In the genomic region with DNA sequence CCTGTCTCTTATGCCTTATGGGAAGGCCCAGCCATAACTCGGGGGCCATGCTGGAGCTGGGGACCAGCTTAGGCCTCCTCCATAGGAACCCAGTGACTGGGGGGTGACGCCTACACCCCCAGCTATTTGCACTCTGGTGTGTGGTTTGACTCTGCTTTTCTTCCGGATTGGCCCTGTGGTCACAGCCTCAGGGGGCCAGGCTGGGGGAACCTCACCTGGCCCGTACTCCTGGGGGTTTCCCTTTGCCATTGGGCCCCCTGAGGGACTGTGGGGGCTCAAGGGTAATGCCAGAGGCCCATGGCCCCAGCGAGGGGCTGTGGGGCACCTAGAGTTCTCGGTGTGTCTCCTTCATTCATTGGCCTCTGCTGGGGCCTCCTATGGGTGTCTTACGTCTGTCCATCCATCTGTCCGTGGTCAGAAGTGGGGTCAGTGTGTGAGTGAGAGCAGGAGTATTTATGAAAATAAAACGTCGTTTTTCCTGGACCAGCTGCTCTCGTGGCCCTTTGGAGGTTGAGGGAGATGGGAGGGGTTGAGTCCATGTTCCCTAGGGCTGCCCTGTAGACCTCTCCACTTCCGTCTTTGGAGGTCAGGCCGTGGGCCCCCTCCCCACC, we compare ENCODE assay signal across 9 cellular contexts. TPM values are rescaled to one million over a fixed set of nuclear protein-coding genes. Genes with fewer than 3 reads are reported as not detected.
DNase-seq lines count a peak whose midpoint lies in the region; ATAC-seq and TF ChIP-seq lines count a peak whose summit lies in the region.
"Had no signal": no experiment of that assay in that cellular context is flagged by ENCODE, and none has a peak within 500 bp of the region (broad histone marks: within the 10 kb centered on the region; RNA-seq: fewer than 3 reads in every experiment).

No MANE protein-coding gene starts in this region.

- in situ Hi-C loops in GM13976 (cut with MboI; ENCODE audit: low sequenced_read_pairs, unreplicated experiment) = no loop called here
- in situ Hi-C loops in brain microvascular endothelial cell (cut with HindIII; ENCODE audit: low pct_ligation_motif_present, low sequenced_read_pairs) = no loop called here

- no peak overlapping the region for H2AFZ ChIP-seq in osteoblast (ENCODE audit: low read length)

- no peaks in the 10 kb centered on the region for H3K27me3 ChIP-seq in HUES6 (ENCODE audit: control insufficient read depth, insufficient read depth, low read length)
- H3K27me3 ChIP-seq in brain microvascular endothelial cell (replicated peaks) = no peaks in the 10 kb centered on the region
- H3K27me3 ChIP-seq in osteoblast (ENCODE audit: insufficient read depth, low read length) = no peaks in the 10 kb centered on the region

- ATAC-seq in GM21423 (IDR thresholded peaks at IDR 0.05; ENCODE audit: unreplicated experiment) = peak; percentile 55

- TF ChIP-seq CTCF in GM13976 (IDR thresholded peaks at IDR 0.05; ENCODE audit: borderline replicate concordance, control extremely low read depth, extremely low read depth, insufficient read depth, missing control alignments) = no peak
- no peak for TF ChIP-seq CTCF in brain microvascular endothelial cell (IDR thresholded peaks at IDR 0.05; ENCODE audit: low read depth, low read length, missing control alignments)
- TF ChIP-seq CTCF in osteoblast (IDR thresholded peaks at IDR 0.05; ENCODE audit: extremely low read depth, low read depth, low read length) = no peak

- H3K9ac ChIP-seq in HUES6 (ENCODE audit: low read length) = peak overlapping the region; percentile 37

- H3K4me2 ChIP-seq in osteoblast (ENCODE audit: insufficient read depth, low read length) = peak overlapping the region; percentile 61

- H3K79me2 ChIP-seq in osteoblast (ENCODE audit: insufficient read depth, low read length) = no peaks in the 10 kb centered on the region

- H3K9me3 ChIP-seq in HUES6 (ENCODE audit: control insufficient read depth, insufficient read depth, low read depth, low read length) = no peaks in the 10 kb centered on the region
- H3K9me3 ChIP-seq in osteoblast (ENCODE audit: low read depth, low read length) = no peaks in the 10 kb centered on the region

- H3K4me1 ChIP-seq in HUES6 (ENCODE audit: control insufficient read depth, insufficient read depth, low read length) = peaks cover 34% of the 10 kb centered on the region
- peaks cover 24% of the 10 kb centered on the region for H3K4me1 ChIP-seq in osteoblast (ENCODE audit: insufficient read depth, low read length)

- DNase-seq in GM13976 (ENCODE audit: low spot score) = peak; percentile 93
- DNase-seq in brain microvascular endothelial cell = no peak
- DNase-seq in osteoblast (ENCODE audit: insufficient read length, low spot score, missing footprints) = no peak
- DNase-seq in putamen (ENCODE audit: low spot score) = no peak
- no peak for DNase-seq in NCI-H2081 (lab: John Stamatoyannopoulos, UW)
- DNase-seq in NCI-H774 (lab: John Stamatoyannopoulos, UW) = no peak

- peaks cover 35% of the 10 kb centered on the region for H3K36me3 ChIP-seq in HUES6 (ENCODE audit: control insufficient read depth, insufficient read depth, low read length)
- no peaks in the 10 kb centered on the region for H3K36me3 ChIP-seq in brain microvascular endothelial cell (replicated peaks)
- H3K36me3 ChIP-seq in osteoblast (ENCODE audit: insufficient read depth, low read length) = peaks cover 14% of the 10 kb centered on the region

- no peaks in the 10 kb centered on the region for H4K20me1 ChIP-seq in osteoblast (ENCODE audit: insufficient read depth, low read length)

- H3K4me3 ChIP-seq in HUES6 (ENCODE audit: low read depth, low read length) = no peak overlapping the region
- H3K4me3 ChIP-seq in brain microvascular endothelial cell (ENCODE audit: low read depth, low read length) = no peak overlapping the region
- no peak overlapping the region for H3K4me3 ChIP-seq in osteoblast (ENCODE audit: insufficient read depth, low read length)

- peak overlapping the region; percentile 77; the same call in 1 of the 2 replicates for H3K27ac ChIP-seq in HUES6 (ENCODE audit: low read depth, low read length)
- H3K27ac ChIP-seq in brain microvascular endothelial cell = peak overlapping the region; percentile 66
- H3K27ac ChIP-seq in osteoblast (ENCODE audit: low read depth, low read length) = peak overlapping the region; percentile 74

RNA-seq across cellular contexts. Expression of a gene that starts 6.3 kb away (rescaled TPM):
- total RNA-seq in osteoblast = 4.1 and 4.7 TPM in 2 replicates
- total RNA-seq: myocyte had no signal

RNA-seq across cellular contexts. Expression of a gene that starts 24.6 kb away (rescaled TPM):
- total RNA-seq in osteoblast = 36.2 and 38.6 TPM in 2 replicates

RNA-seq across cellular contexts. Expression of a gene that starts 25.3 kb away (rescaled TPM):
- 5.0 and 5.8 TPM in 2 replicates for total RNA-seq in osteoblast

RNA-seq across cellular contexts. Expression of a gene that starts 42.2 kb away (rescaled TPM):
- total RNA-seq in osteoblast = 3,004 and 3,217 TPM in 2 replicates

RNA-seq across cellular contexts. Expression of a gene that starts 53.0 kb away (rescaled TPM):
- total RNA-seq in osteoblast = 8.8 and 9.0 TPM in 2 replicates
